ENCODE assay signal across 8 cellular contexts in genomic region chr16:13919683-13920509, GRCh38. TPM values are rescaled to one million over a fixed set of nuclear protein-coding genes. Genes with fewer than 3 reads are reported as not detected.
DNase-seq lines count a peak whose midpoint lies in the region; ATAC-seq and TF ChIP-seq lines count a peak whose summit lies in the region.

TSS of gene ERCC4 (plus strand) at chr16:13920154. CDS start at chr16:13920166, 12 bp downstream.

- H2AFZ ChIP-seq in smooth muscle cell (ENCODE audit: low read depth), result peak within 1 kb of the TSS; percentile 90

- DNase-seq in AG09319 (ENCODE audit: extremely low read depth, low read depth) (peak; percentile 98), NCI-H2227 treated with DMSO at 0.1 percent for 48 hours (lab: John Stamatoyannopoulos, UW) (peak; percentile 99), cardiac fibroblast (ENCODE audit: low read depth in 2 of 2) (peak; percentile 99 to 100), iPS-NIHi7 (ENCODE audit: extremely low spot score) (peak; percentile 99), smooth muscle cell (lab: John Stamatoyannopoulos, UW; ENCODE audit: unreplicated experiment) (peak; percentile 85)

- peak within 1 kb of the TSS; percentile 84 for H3K4me2 ChIP-seq in smooth muscle cell

- no peaks in the 10 kb centered on the region for H3K9me3 ChIP-seq in smooth muscle cell (replicated peaks; ENCODE audit: low read depth)

- peak; percentile 98 for TF ChIP-seq CTCF in AG09319 (IDR thresholded peaks at IDR 0.05; ENCODE audit: low read depth, low read length)
- peak; percentile 88 for TF ChIP-seq CTCF in WI38 (IDR thresholded peaks at IDR 0.05; ENCODE audit: low read depth, low read length)
- TF ChIP-seq CTCF in cardiac fibroblast (IDR thresholded peaks at IDR 0.05; ENCODE audit: low read depth, low read length), result peak; percentile 91
- TF ChIP-seq CTCF in smooth muscle cell (IDR thresholded peaks at IDR 0.05; ENCODE audit: borderline replicate concordance, insufficient read depth, poor library complexity, severe bottlenecking), result peak; percentile 84

- no peaks in the 10 kb centered on the region for H4K20me1 ChIP-seq in smooth muscle cell (ENCODE audit: low read depth)

- peak within 1 kb of the TSS; percentile 97 for H3K4me3 ChIP-seq in WI38 (ENCODE audit: low read depth, low read length)
- H3K4me3 ChIP-seq in cardiac fibroblast (replicated peaks in 1 of 2; ENCODE audit: low read depth in 2 of 2, low read length in 2 of 2), result peak within 1 kb of the TSS; percentile 93 to 96
- peak within 1 kb of the TSS; percentile 80 for H3K4me3 ChIP-seq in smooth muscle cell

- H3K79me2 ChIP-seq in smooth muscle cell (ENCODE audit: low read depth), result peaks cover 5% of the 10 kb centered on the region

- no peak within 1 kb of the TSS for H3K27ac ChIP-seq in smooth muscle cell (ENCODE audit: low read depth)

- ATAC-seq in GM18909 (IDR thresholded peaks at IDR 0.05; ENCODE audit: poor library complexity, unreplicated experiment) (peak; percentile 98), HG03175 (IDR thresholded peaks at IDR 0.05; ENCODE audit: unreplicated experiment) (peak; percentile 97)

- WGBS in smooth muscle cell (ENCODE audit: low lambda C conversion rate), result under 1% methylated on average over 63 of the region's 64 CpGs

- H3K36me3 ChIP-seq in smooth muscle cell (ENCODE audit: low read depth), result no peaks in the 10 kb centered on the region

- H3K4me1 ChIP-seq in smooth muscle cell (ENCODE audit: low read depth), result peaks cover 10% of the 10 kb centered on the region

- peak within 1 kb of the TSS; percentile 77 for H3K9ac ChIP-seq in smooth muscle cell (ENCODE audit: low read depth)

- no peaks in the 10 kb centered on the region for H3K27me3 ChIP-seq in smooth muscle cell (ENCODE audit: low read depth)

- no peaks in the 10 kb centered on the region for H3F3A ChIP-seq in smooth muscle cell (ENCODE audit: low read depth)

RNA-seq across cellular contexts. Expression of gene ERCC4, which starts in this region (rescaled TPM):
- total RNA-seq in smooth muscle cell, result 10.3 and 10.6 TPM in 2 replicates
- polyA plus RNA-seq in smooth muscle cell, result 17.4 and 27.4 TPM in 2 replicates
